In the genomic region with DNA sequence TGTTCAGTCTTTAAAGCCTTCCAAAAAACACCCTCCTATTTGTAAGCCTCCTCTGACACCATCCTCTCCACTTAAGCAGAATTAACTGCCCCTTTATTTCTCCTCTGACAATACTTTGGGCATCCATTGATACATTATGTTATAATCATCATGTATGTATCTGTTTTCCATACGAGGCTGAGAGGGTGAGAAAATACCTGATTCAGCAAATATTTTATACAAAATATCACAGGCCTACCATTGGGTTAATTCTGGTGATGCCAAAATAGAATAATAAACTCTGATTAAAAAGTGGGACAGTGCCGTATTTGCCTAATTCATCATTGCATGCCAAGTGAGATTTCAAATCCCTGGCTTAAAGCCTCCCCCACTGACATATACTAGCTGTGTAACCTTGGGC, we compare ENCODE assay signal across 25 cellular contexts.
DNase-seq lines count a peak whose midpoint lies in the region; ATAC-seq, FAIRE-seq and TF ChIP-seq lines count a peak whose summit lies in the region.
"Had no signal": no experiment of that assay in that cellular context is flagged by ENCODE, and none has a peak within 500 bp of the region (broad histone marks: within the 10 kb centered on the region; RNA-seq: fewer than 3 reads in every experiment).

No MANE protein-coding gene starts in this region.

- no peaks in the 10 kb centered on the region for H3K36me3 ChIP-seq in mammary epithelial cell (ENCODE audit: insufficient read depth, low read length)
- no peaks in the 10 kb centered on the region for H3K36me3 ChIP-seq in breast epithelium
- H3K36me3 ChIP-seq in H1 (ENCODE audit: control insufficient read depth in 2 of 4, insufficient read depth in 4 of 4, low read length in 3 of 4), result no peaks in the 10 kb centered on the region; a peak in 1 of 8 replicates
- H3K36me3 ChIP-seq in tibial nerve, result peaks cover 0 to 10% (median 0%) of the 10 kb centered on the region in 3 donors
- H3K36me3 ChIP-seq: BE2C; BLaER1 treated with 17β-estradiol and CSF1 and Interleukin-3, amounts not matched to agents 10 nM and 100 nM had no signal

- DNase-seq in mammary epithelial cell (no peak), breast epithelium (ENCODE audit: low spot score in 2 of 2) (no peak), A549 (ENCODE audit: low read depth in 1 of 2, low spot score in 1 of 2) (no peak), H1 (ENCODE audit: low read depth in 1 of 2, low spot score in 2 of 2) (no peak), tibial nerve (ENCODE audit: low spot score in 2 of 2) (no peak), T-helper 2 cell (no peak), pons (ENCODE audit: low spot score) (no peak)
- DNase-seq: ACHN; AML-193; BE2C; CD4-positive, alpha-beta T cell; CD8-positive, alpha-beta memory T cell; DMS 273 treated with DMSO at 0.1 percent for 48 hours; DMS79; EL; GDM1; GM23248; H9 had no signal

- no peak overlapping the region for H3K4ac ChIP-seq in H1 (replicated peaks; ENCODE audit: insufficient read length, low read depth, low read length)

- H3K23ac ChIP-seq in H1 (ENCODE audit: insufficient read length), result no peak overlapping the region

- H4K20me1 ChIP-seq in mammary epithelial cell (ENCODE audit: insufficient read depth, low read length), result no peaks in the 10 kb centered on the region
- no peaks in the 10 kb centered on the region for H4K20me1 ChIP-seq in H1 (replicated peaks in 1 of 2; ENCODE audit: control insufficient read depth in 1 of 2, insufficient read depth in 2 of 2, low read length in 2 of 2)
- H4K20me1 ChIP-seq: BLaER1 treated with 17β-estradiol and CSF1 and Interleukin-3, amounts not matched to agents 10 nM and 100 nM had no signal

- no peak overlapping the region for H2BK15ac ChIP-seq in H1 (ENCODE audit: low read length)

- in situ Hi-C loops in mammary epithelial cell (cut with MboI; ENCODE audit: low sequenced_read_pairs in 2 of 2), result no loop called here

- H3K27me3 ChIP-seq in mammary epithelial cell (ENCODE audit: insufficient read depth, low read length) (no peaks in the 10 kb centered on the region), breast epithelium (no peaks in the 10 kb centered on the region), H1 (replicated peaks in 1 of 4; ENCODE audit: control insufficient read depth in 3 of 4, extremely low read depth in 1 of 4, insufficient read depth in 3 of 4, low read length in 3 of 4) (peaks cover 0 to 2% (median 0%) of the 10 kb centered on the region in 4 experiments; a peak in 2 of 7 replicates), tibial nerve (no peaks in the 10 kb centered on the region)
- H3K27me3 ChIP-seq: BE2C had no signal

- ATAC-seq in A549, result no peak
- ATAC-seq: GM12878, HCT116 had no signal

- H4K8ac ChIP-seq in H1 (ENCODE audit: extremely low read depth, insufficient read depth, low read length), result no peak overlapping the region

- H2BK12ac ChIP-seq in H1 (ENCODE audit: low read depth, low read length), result no peak overlapping the region

- H3K79me2 ChIP-seq in mammary epithelial cell (ENCODE audit: insufficient read depth, low read length), result no peaks in the 10 kb centered on the region
- no peaks in the 10 kb centered on the region for H3K79me2 ChIP-seq in H1 (ENCODE audit: control insufficient read depth in 1 of 2, insufficient read depth in 2 of 2, low read length in 2 of 2)

- POLR2A ChIA-PET in A549 (lab: Yijun Ruan, JAX), result no interaction called here
- POLR2A ChIA-PET in H1 (lab: Charles Lee; ENCODE audit: partially characterized antibody), result no interaction called here

- no peak overlapping the region for H4K91ac ChIP-seq in H1 (replicated peaks; ENCODE audit: insufficient read length, low read length)

- H3K4me3 ChIP-seq in mammary epithelial cell (replicated peaks in 1 of 3; ENCODE audit: insufficient read depth in 1 of 3, low read depth in 2 of 3, low read length in 3 of 3) (no peak overlapping the region), breast epithelium (no peak overlapping the region), A549 (no peak overlapping the region), H1 (ENCODE audit: extremely low read depth in 1 of 4, insufficient read depth in 2 of 4, low read depth in 3 of 4, low read length in 4 of 4) (no peak overlapping the region), tibial nerve (no peak overlapping the region)
- H3K4me3 ChIP-seq: BLaER1 treated with 17β-estradiol and CSF1 and Interleukin-3, amounts not matched to agents 10 nM and 100 nM; GM12878; GM23248 had no signal

- dilution Hi-C loops in mammary epithelial cell (cut with HindIII; ENCODE audit: low sequenced_read_pairs), result no loop called here

- no peak overlapping the region for H3K27ac ChIP-seq in mammary epithelial cell (ENCODE audit: insufficient read depth, low read depth, low read length)
- peak overlapping the region in 1 of 2 donors; percentile 58 for H3K27ac ChIP-seq in breast epithelium
- H3K27ac ChIP-seq in A549, result no peak overlapping the region
- no peak overlapping the region for H3K27ac ChIP-seq in H1 (ENCODE audit: low read depth, low read length)
- peak overlapping the region in 3 of 4 donors; percentile 5 to 38 (median 7) for H3K27ac ChIP-seq in tibial nerve
- H3K27ac ChIP-seq: 22Rv1; BLaER1 treated with 17β-estradiol and CSF1 and Interleukin-3, amounts not matched to agents 10 nM and 100 nM; GM23248 had no signal

- H2BK120ac ChIP-seq in H1 (replicated peaks; ENCODE audit: low read depth, low read length), result no peak overlapping the region

- FAIRE-seq in A549 (lab: Jason Lieb, UNC), result no peak
- no peak for FAIRE-seq in H1 (lab: Jason Lieb, UNC)
- FAIRE-seq: A204.1, D721Med, GM12878, GM19239 had no signal

- intact Hi-C loops in mammary epithelial cell (cut with micrococcal nuclease), result no loop called here
- intact Hi-C loops in breast epithelium (cut with DNase I; ENCODE audit: low total_unique reads), result no loop called here

- no TSS peak for BruUV-seq in mammary epithelial cell (replicated peaks; lab: Mats Ljungman, UMichigan)

- no peak overlapping the region for H2BK5ac ChIP-seq in H1 (ENCODE audit: low read depth, low read length)

- H3K23me2 ChIP-seq in H1 (ENCODE audit: low read depth, low read length), result no peaks in the 10 kb centered on the region

- no peak overlapping the region for H2AK5ac ChIP-seq in H1 (ENCODE audit: low read depth, low read length)

- TF ChIP-seq RAD21 in A549 (conservative IDR thresholded peaks at IDR 0.05 in 1 of 2, IDR thresholded peaks at IDR 0.05 in 1 of 2), result no peak
- TF ChIP-seq RAD21 in H1 (IDR thresholded peaks at IDR 0.05 in 1 of 2, conservative IDR thresholded peaks at IDR 0.05 in 1 of 2; ENCODE audit: low read depth in 2 of 2, low read length in 2 of 2), result no peak

- no peak overlapping the region for H2BK20ac ChIP-seq in H1 (ENCODE audit: low read length)

- 23% methylated on average over 2 of the region's 2 CpGs for WGBS in mammary epithelial cell (ENCODE audit: low coverage, missing lambda C conversion rate)
- 24% methylated on average over 2 of the region's 2 CpGs for WGBS in A549 (ENCODE audit: missing lambda C conversion rate)
- 92% methylated on average over 2 of the region's 2 CpGs; no CpG with 5 or more reads in 1 of the 2 experiments for WGBS in H1 (ENCODE audit: extremely low coverage in 1 of 2, insufficient coverage in 1 of 2, insufficient read length in 1 of 2, insufficient replicate concordance in 2 of 2, low coverage in 1 of 2, low lambda C conversion rate in 2 of 2, missing lambda C conversion rate in 1 of 2), 2 experiments
- WGBS in tibial nerve, 2 donors, result 38 to 49% methylated on average over 2 of the region's 2 CpGs

- H3K79me1 ChIP-seq in H1 (ENCODE audit: low read depth, low read length), result no peaks in the 10 kb centered on the region

- H2AFZ ChIP-seq in mammary epithelial cell (ENCODE audit: low read depth, low read length), result peak overlapping the region; percentile 49
- no peak overlapping the region for H2AFZ ChIP-seq in H1 (ENCODE audit: low read length)
- H2AFZ ChIP-seq: GM23248 had no signal

- H3K9ac ChIP-seq in mammary epithelial cell (ENCODE audit: insufficient read depth, low read length), result no peak overlapping the region
- no peak overlapping the region for H3K9ac ChIP-seq in H1 (replicated peaks in 1 of 4; ENCODE audit: extremely low read depth in 1 of 4, low read depth in 3 of 4, low read length in 3 of 4)
- H3K9ac ChIP-seq: BLaER1 treated with 17β-estradiol and CSF1 and Interleukin-3, amounts not matched to agents 10 nM and 100 nM; GM23248 had no signal

- H3K9me3 ChIP-seq in mammary epithelial cell (replicated peaks; ENCODE audit: insufficient read depth, low read length) (no peaks in the 10 kb centered on the region), breast epithelium (no peaks in the 10 kb centered on the region), A549 (no peaks in the 10 kb centered on the region), H1 (ENCODE audit: insufficient read depth in 2 of 2, low read depth in 1 of 2, low read length in 1 of 2) (no peaks in the 10 kb centered on the region), tibial nerve (no peaks in the 10 kb centered on the region)
- H3K9me3 ChIP-seq: BE2C; BLaER1 treated with 17β-estradiol and CSF1 and Interleukin-3, amounts not matched to agents 10 nM and 100 nM had no signal

- H3K56ac ChIP-seq in H1 (replicated peaks; ENCODE audit: insufficient read length, low read depth, low read length), result no peak overlapping the region

- TF ChIP-seq EP300 in A549 (IDR thresholded peaks at IDR 0.05) (no peak), H1 (IDR thresholded peaks at IDR 0.05; ENCODE audit: borderline replicate concordance in 1 of 2, low read depth in 2 of 2, low read length in 2 of 2) (no peak), tibial nerve (IDR thresholded peaks at IDR 0.05) (no peak)

- no peak overlapping the region for H4K5ac ChIP-seq in H1 (ENCODE audit: insufficient read length, low read depth, low read length)

- H3K4me1 ChIP-seq in mammary epithelial cell (ENCODE audit: insufficient read depth, low read length), result peaks cover 5% of the 10 kb centered on the region
- H3K4me1 ChIP-seq in breast epithelium, result no peaks in the 10 kb centered on the region
- no peaks in the 10 kb centered on the region for H3K4me1 ChIP-seq in A549
- no peaks in the 10 kb centered on the region for H3K4me1 ChIP-seq in H1 (replicated peaks in 1 of 4; ENCODE audit: control insufficient read depth in 3 of 4, insufficient read depth in 4 of 4, low read length in 3 of 4)
- H3K4me1 ChIP-seq in tibial nerve, result peaks cover 0 to 35% (median 10%) of the 10 kb centered on the region in 4 donors

- TF ChIP-seq CTCF in mammary epithelial cell (conservative IDR thresholded peaks at IDR 0.05 in 1 of 2, IDR thresholded peaks at IDR 0.05 in 1 of 2; ENCODE audit: extremely low read depth in 1 of 2, insufficient read depth in 1 of 2, low read depth in 1 of 2, low read length in 2 of 2), result no peak
- no peak for TF ChIP-seq CTCF in breast epithelium (IDR thresholded peaks at IDR 0.05)
- no peak for TF ChIP-seq CTCF in A549 (IDR thresholded peaks at IDR 0.05)
- no peak for TF ChIP-seq CTCF in H1 (IDR thresholded peaks at IDR 0.05; ENCODE audit: control extremely low read depth in 1 of 3, insufficient read depth in 1 of 3, low read depth in 1 of 3, low read length in 3 of 3)
- no peak for TF ChIP-seq CTCF in tibial nerve (IDR thresholded peaks at IDR 0.05)

- H3K4me2 ChIP-seq in mammary epithelial cell (ENCODE audit: insufficient read depth, low read depth, low read length) (no peak overlapping the region), A549 (no peak overlapping the region), H1 (ENCODE audit: insufficient read depth in 1 of 2, low read depth in 2 of 2, low read length in 2 of 2) (no peak overlapping the region)
- H3K4me2 ChIP-seq: BLaER1 treated with 17β-estradiol and CSF1 and Interleukin-3, amounts not matched to agents 10 nM and 100 nM had no signal

- H3K14ac ChIP-seq in H1 (ENCODE audit: insufficient read length), result no peak overlapping the region

- TF ChIP-seq POLR2A in breast epithelium (IDR thresholded peaks at IDR 0.05) (no peak), A549 (IDR thresholded peaks at IDR 0.05; ENCODE audit: low read length) (no peak), H1 (IDR thresholded peaks at IDR 0.05; ENCODE audit: control extremely low read depth in 1 of 2, low read depth in 2 of 2, low read length in 2 of 2) (no peak), tibial nerve (IDR thresholded peaks at IDR 0.05) (no peak)

- H3K18ac ChIP-seq in H1 (ENCODE audit: extremely low read depth, low read length), result no peak overlapping the region

- CTCF ChIA-PET in mammary epithelial cell (lab: Charles Lee; ENCODE audit: low non-redundant PET) (no interaction called here), A549 (lab: Yijun Ruan, JAX) (no interaction called here), H1 (lab: Charles Lee; ENCODE audit: partially characterized antibody) (interaction anchor here (1.0 kb wide), 1 partner anchor 218 kb away, joined by 3 read pairs; no protein-coding TSS in a partner anchor)

Comparison
In these comparisons a context has a peak if more than half of its experiments do, and no peak if none do; other contexts are left out.
1. H3K27ac ChIP-seq: peak in tibial nerve (3 of 4); none in mammary epithelial cell (single experiment), A549 (0 of 2) and H1 (single experiment).